In genomic region chr17:63425478-63425877, GRCh38 we compare ENCODE assay signal across 8 cellular contexts. TPM values are rescaled to one million over a fixed set of nuclear protein-coding genes. Genes with fewer than 3 reads are reported as not detected.
DNase-seq lines count a peak whose midpoint lies in the region; ATAC-seq and TF ChIP-seq lines count a peak whose summit lies in the region.

No MANE protein-coding gene starts in this region.

- H3K27me3 ChIP-seq in AG04450 (ENCODE audit: control insufficient read depth, insufficient read depth, low read length) = no peaks in the 10 kb centered on the region

- H3K9me3 Mint-ChIP-seq in glutamatergic neuron (ENCODE audit: unreplicated experiment) = peaks cover 13% of the 10 kb centered on the region
- H3K9me3 Mint-ChIP-seq in progenitor cell of endocrine pancreas (ENCODE audit: low read depth) = no peaks in the 10 kb centered on the region

- peaks cover 65% of the 10 kb centered on the region for H3K4me1 Mint-ChIP-seq in glutamatergic neuron (ENCODE audit: low read depth, unreplicated experiment)
- peaks cover 13% of the 10 kb centered on the region for H3K4me1 Mint-ChIP-seq in progenitor cell of endocrine pancreas (ENCODE audit: low read depth)

- peak; percentile 68 for DNase-seq in AG04450 (ENCODE audit: low read depth, low spot score)
- peak; percentile 54 for DNase-seq in NCI-H1048 (lab: John Stamatoyannopoulos, UW)
- peak; percentile 56 for DNase-seq in SKM-1 (lab: John Stamatoyannopoulos, UW; ENCODE audit: unreplicated experiment)
- DNase-seq in activated naive CD4-positive, alpha-beta T cell treated with anti-CD3 and anti-CD28 coated beads, Interleukin-2, amount 50 U/mL, for 16 hours = peak; percentile 63
- peak; percentile 87 for DNase-seq in glutamatergic neuron
- DNase-seq in progenitor cell of endocrine pancreas (ENCODE audit: low spot score, unreplicated experiment) = peak; percentile 59

- POLR2A ChIA-PET in AG04450 (lab: Yijun Ruan, JAX) = interaction anchor here (0.7 to 0.8 kb wide), 2 partner anchors 186 to 743 kb away, joined by 3 read pairs; no protein-coding TSS in a partner anchor

- H3K27me3 Mint-ChIP-seq in glutamatergic neuron (ENCODE audit: unreplicated experiment) (peaks cover 16% of the 10 kb centered on the region), progenitor cell of endocrine pancreas (peaks cover 8% of the 10 kb centered on the region)

- H3K4me3 ChIP-seq in AG04450 (ENCODE audit: low read depth, low read length) = no peak overlapping the region

- H3K27ac ChIP-seq in AG04450 (ENCODE audit: low read depth, low read length) = no peak overlapping the region

- H3K4me3 Mint-ChIP-seq in glutamatergic neuron (ENCODE audit: unreplicated experiment) = no peak overlapping the region
- H3K4me3 Mint-ChIP-seq in progenitor cell of endocrine pancreas (ENCODE audit: low read depth) = no peak overlapping the region

- CTCF ChIA-PET in AG04450 (lab: Charles Lee) = interaction anchor here (0.5 to 9.8 kb wide), 39 partner anchors 9 to 462 kb away, joined by 3 to 296 read pairs (median 6); partner anchors contain the start of genes ACE, MAP3K3 and TACO1

- TF ChIP-seq CTCF in AG04450 (IDR thresholded peaks at IDR 0.05; ENCODE audit: low read depth, low read length) (peak; percentile 98), glutamatergic neuron (IDR thresholded peaks at IDR 0.05; ENCODE audit: partially characterized antibody, unreplicated experiment) (peak; percentile 88), progenitor cell of endocrine pancreas (IDR thresholded peaks at IDR 0.05; ENCODE audit: unreplicated experiment) (peak; percentile 98)

- H3K27ac Mint-ChIP-seq in glutamatergic neuron (ENCODE audit: unreplicated experiment) (no peak overlapping the region), progenitor cell of endocrine pancreas (no peak overlapping the region)

- no peaks in the 10 kb centered on the region; the same call in 1 of the 2 replicates for H3K9me3 ChIP-seq in AG04450 (ENCODE audit: control insufficient read depth, insufficient read depth, low read length)

- H3K36me3 Mint-ChIP-seq in glutamatergic neuron (ENCODE audit: unreplicated experiment) (peaks cover 6% of the 10 kb centered on the region), progenitor cell of endocrine pancreas (ENCODE audit: insufficient read depth) (peaks cover 3% of the 10 kb centered on the region)

- ATAC-seq in GM18909 (IDR thresholded peaks at IDR 0.05; ENCODE audit: poor library complexity, unreplicated experiment) = peak; percentile 50
- ATAC-seq in GM21526 (IDR thresholded peaks at IDR 0.05; ENCODE audit: low FRiP score, unreplicated experiment) = no peak

RNA-seq across cellular contexts. Expression of gene CYB561, which starts 20.6 kb away (rescaled TPM):
- polyA plus RNA-seq in AG04450 (2011; rRNA removed) = 4.9 and 5.3 TPM in 2 replicates
- 7.1 and 10.7 TPM in 2 replicates for polyA minus RNA-seq in AG04450 (2011; rRNA and poly(A)+ RNA removed)
- total RNA-seq in glutamatergic neuron (ENCODE audit: unreplicated experiment) (17.2 TPM), progenitor cell of endocrine pancreas (34.5 and 37.3 TPM in 2 replicates)

RNA-seq across cellular contexts. Expression of gene ACE, which starts 51.4 kb away (rescaled TPM):
- polyA plus RNA-seq in AG04450 (2011; rRNA removed) = 0.99 and 1.1 TPM in 2 replicates
- 1.1 and 1.8 TPM in 2 replicates for polyA minus RNA-seq in AG04450 (2011; rRNA and poly(A)+ RNA removed)
- total RNA-seq in glutamatergic neuron (ENCODE audit: unreplicated experiment) (3.7 TPM), progenitor cell of endocrine pancreas (6.4 and 6.8 TPM in 2 replicates)
